In the genomic region with DNA sequence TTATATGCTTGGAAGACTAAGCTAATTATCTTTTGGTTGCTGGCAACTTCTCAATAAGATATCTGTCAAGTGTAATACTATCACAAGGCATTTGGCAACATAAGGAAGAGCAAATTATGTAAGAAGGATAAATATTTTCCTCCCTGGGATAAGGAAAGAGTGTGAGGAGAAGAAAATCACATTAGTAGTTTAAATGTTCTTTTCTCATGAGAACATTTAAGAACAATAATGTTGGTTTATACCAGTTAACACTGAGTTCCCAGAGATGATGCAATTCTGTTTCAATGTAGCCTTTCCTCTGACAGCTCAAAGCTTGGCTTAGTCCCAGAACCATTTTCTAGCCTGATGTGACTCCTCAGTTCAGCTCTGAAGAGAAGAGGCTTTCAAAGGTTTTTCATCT, we compare ENCODE assay signal across 8 cellular contexts.
DNase-seq lines count a peak whose midpoint lies in the region; ATAC-seq and TF ChIP-seq lines count a peak whose summit lies in the region.

No MANE protein-coding gene starts in this region.

- H3K27me3 ChIP-seq in kidney epithelial cell (ENCODE audit: control insufficient read depth, insufficient read depth, low read length) (no peaks in the 10 kb centered on the region), upper lobe of right lung (no peaks in the 10 kb centered on the region)

- peak; percentile 70 for ATAC-seq in upper lobe of right lung
- ATAC-seq in HG03095 (IDR thresholded peaks at IDR 0.05; ENCODE audit: unreplicated experiment), result no peak

- no peaks in the 10 kb centered on the region for H3K36me3 ChIP-seq in kidney epithelial cell (ENCODE audit: control insufficient read depth, insufficient read depth, low read length)
- H3K36me3 ChIP-seq in upper lobe of right lung, result no peaks in the 10 kb centered on the region

- peak; percentile 0 for DNase-seq in NCI-H345 (lab: John Stamatoyannopoulos, UW)
- no peak for DNase-seq in NCI-H345 treated with DMSO at 0.1 percent for 48 hours (lab: John Stamatoyannopoulos, UW; ENCODE audit: unreplicated experiment)
- peak; percentile 10 for DNase-seq in brain pericyte (ENCODE audit: low read depth, low spot score)
- peak; percentile 41 for DNase-seq in kidney epithelial cell (ENCODE audit: low read depth)
- DNase-seq in upper lobe of right lung, result no peak
- no peak for DNase-seq in germinal center (ENCODE audit: low spot score)
- DNase-seq in RPMI8226, result no peak

- no peak overlapping the region for H3K27ac ChIP-seq in upper lobe of right lung

- H3K4me1 ChIP-seq in upper lobe of right lung, result peaks cover 5% of the 10 kb centered on the region

- H3K4me3 ChIP-seq in kidney epithelial cell (ENCODE audit: low read depth, low read length) (no peak overlapping the region), upper lobe of right lung (no peak overlapping the region)

- intact Hi-C loops in upper lobe of right lung (cut with DNase I), result no loop called here

- TF ChIP-seq CTCF in kidney epithelial cell (IDR thresholded peaks at IDR 0.05; ENCODE audit: insufficient read depth, low read length, poor library complexity, severe bottlenecking), result no peak
- TF ChIP-seq CTCF in upper lobe of right lung (IDR thresholded peaks at IDR 0.05), result no peak

- no peaks in the 10 kb centered on the region for H3K9me3 ChIP-seq in upper lobe of right lung

Comparison
In these comparisons a context has a peak if more than half of its experiments do, and no peak if none do; other contexts are left out.
1. DNase-seq: peak in NCI-H345 (single experiment), brain pericyte (single experiment) and kidney epithelial cell (single experiment); none in NCI-H345 treated with DMSO at 0.1 percent for 48 hours (single experiment), upper lobe of right lung (single experiment), germinal center (single experiment) and RPMI8226 (single experiment).